Comparison of ENCODE assay signal across 16 cellular contexts in genomic region chr1:81231729-81232038, GRCh38.
DNase-seq lines count a peak whose midpoint lies in the region; TF ChIP-seq lines count a peak whose summit lies in the region.
"Had no signal": no experiment of that assay in that cellular context is flagged by ENCODE, and none has a peak within 500 bp of the region (broad histone marks: within the 10 kb centered on the region; RNA-seq: fewer than 3 reads in every experiment).

No MANE protein-coding gene starts in this region.

- no peak overlapping the region for H3K27ac Mint-ChIP-seq in activated naive CD8-positive, alpha-beta T cell treated with anti-CD3 and anti-CD28 coated beads for 36 hours
- H3K27ac Mint-ChIP-seq: activated CD8-positive, alpha-beta memory T cell treated with anti-CD3 and anti-CD28 coated beads, Interleukin-2, amount 10 ng/mL, durations not matched to agents 7 days and 5 days; activated T-helper 17 cell treated with anti-CD3 and anti-CD28 coated beads, Interleukin-2, amount 50 U/mL, for 72 hours; dendritic cell treated with granulocyte-macrophage colony-stimulating factor and Interleukin-4, amounts not matched to agents 40 ng/mL and 50 ng/mL, for 4 days had no signal

- no peaks in the 10 kb centered on the region for H3K36me3 Mint-ChIP-seq in activated naive CD8-positive, alpha-beta T cell treated with anti-CD3 and anti-CD28 coated beads for 36 hours
- H3K36me3 Mint-ChIP-seq: activated CD8-positive, alpha-beta memory T cell treated with anti-CD3 and anti-CD28 coated beads, Interleukin-2, amount 10 ng/mL, durations not matched to agents 7 days and 5 days had no signal

- H3K9me2 ChIP-seq in hepatocyte (replicated peaks; ENCODE audit: insufficient read depth), result no peaks in the 10 kb centered on the region

- no peak overlapping the region for H2AFZ ChIP-seq in hepatocyte
- H2AFZ ChIP-seq: GM23338 had no signal

- peak overlapping the region; percentile 54 for H3K4me2 ChIP-seq in hepatocyte
- H3K4me2 ChIP-seq: GM23338 had no signal

- no peaks in the 10 kb centered on the region for H3K79me2 ChIP-seq in hepatocyte

- H3K4me3 ChIP-seq in AG09309 (ENCODE audit: control insufficient read depth, low read depth, low read length), result no peak overlapping the region; the same call in 1 of the 2 replicates
- H3K4me3 ChIP-seq in HFF-Myc (replicated peaks; ENCODE audit: low read depth, low read length), result no peak overlapping the region
- H3K4me3 ChIP-seq in adipocyte (ENCODE audit: low read length), result peak overlapping the region; percentile 66
- H3K4me3 ChIP-seq in hepatocyte, result no peak overlapping the region
- H3K4me3 ChIP-seq: GM23338 had no signal

- H3K9me3 ChIP-seq in adipocyte (ENCODE audit: control insufficient read depth, low read length), result no peaks in the 10 kb centered on the region
- no peaks in the 10 kb centered on the region for H3K9me3 ChIP-seq in hepatocyte (ENCODE audit: low read depth)

- H3K27me3 ChIP-seq in adipocyte (replicated peaks; ENCODE audit: control insufficient read depth, insufficient read depth, low read length) (no peaks in the 10 kb centered on the region), hepatocyte (no peaks in the 10 kb centered on the region)

- TF ChIP-seq CTCF in AG09309 (IDR thresholded peaks at IDR 0.05; ENCODE audit: control insufficient read depth, insufficient read depth, low read depth, low read length, missing control alignments), result no peak
- TF ChIP-seq CTCF in HFF-Myc (IDR thresholded peaks at IDR 0.05; ENCODE audit: low read depth, low read length, missing control alignments), result no peak
- TF ChIP-seq CTCF in hepatocyte (IDR thresholded peaks at IDR 0.05; ENCODE audit: poor library complexity), result no peak

- no peaks in the 10 kb centered on the region for H3K27me3 Mint-ChIP-seq in activated naive CD8-positive, alpha-beta T cell treated with anti-CD3 and anti-CD28 coated beads for 36 hours
- H3K27me3 Mint-ChIP-seq: activated CD8-positive, alpha-beta memory T cell treated with anti-CD3 and anti-CD28 coated beads, Interleukin-2, amount 10 ng/mL, durations not matched to agents 7 days and 5 days; activated T-helper 17 cell treated with anti-CD3 and anti-CD28 coated beads, Interleukin-2, amount 50 U/mL, for 72 hours; dendritic cell treated with granulocyte-macrophage colony-stimulating factor and Interleukin-4, amounts not matched to agents 40 ng/mL and 50 ng/mL, for 4 days had no signal

- H3K9me3 Mint-ChIP-seq in activated naive CD8-positive, alpha-beta T cell treated with anti-CD3 and anti-CD28 coated beads for 36 hours, result no peaks in the 10 kb centered on the region
- H3K9me3 Mint-ChIP-seq: activated T-helper 17 cell treated with anti-CD3 and anti-CD28 coated beads, Interleukin-2, amount 50 U/mL, for 72 hours; dendritic cell treated with granulocyte-macrophage colony-stimulating factor and Interleukin-4, amounts not matched to agents 40 ng/mL and 50 ng/mL, for 4 days; GM23338 had no signal

- H3K4me1 Mint-ChIP-seq in activated naive CD8-positive, alpha-beta T cell treated with anti-CD3 and anti-CD28 coated beads for 36 hours, result no peaks in the 10 kb centered on the region
- H3K4me1 Mint-ChIP-seq: activated CD8-positive, alpha-beta memory T cell treated with anti-CD3 and anti-CD28 coated beads, Interleukin-2, amount 10 ng/mL, durations not matched to agents 7 days and 5 days; activated T-helper 17 cell treated with anti-CD3 and anti-CD28 coated beads, Interleukin-2, amount 50 U/mL, for 72 hours had no signal

- H3K9ac ChIP-seq in adipocyte (ENCODE audit: low read length), result no peak overlapping the region

- H3K36me3 ChIP-seq in adipocyte (ENCODE audit: control insufficient read depth, insufficient read depth, low read length, severe bottlenecking) (no peaks in the 10 kb centered on the region), hepatocyte (replicated peaks; ENCODE audit: insufficient read depth, low read depth) (no peaks in the 10 kb centered on the region)

- no peak overlapping the region for H3K4me3 Mint-ChIP-seq in activated naive CD8-positive, alpha-beta T cell treated with anti-CD3 and anti-CD28 coated beads for 36 hours
- H3K4me3 Mint-ChIP-seq: activated CD8-positive, alpha-beta memory T cell treated with anti-CD3 and anti-CD28 coated beads, Interleukin-2, amount 10 ng/mL, durations not matched to agents 7 days and 5 days; activated T-helper 17 cell treated with anti-CD3 and anti-CD28 coated beads, Interleukin-2, amount 50 U/mL, for 72 hours; dendritic cell treated with granulocyte-macrophage colony-stimulating factor and Interleukin-4, amounts not matched to agents 40 ng/mL and 50 ng/mL, for 4 days; GM23338 had no signal

- DNase-seq in AG09309 (ENCODE audit: low read depth) (peak; percentile 5), HFF-Myc (ENCODE audit: extremely low read depth, low read depth) (peak; percentile 30), adipocyte (ENCODE audit: low read depth) (peak; percentile 35), hepatocyte (ENCODE audit: low spot score) (no peak), NCI-H510A (lab: John Stamatoyannopoulos, UW) (no peak), SHP77 (lab: John Stamatoyannopoulos, UW) (no peak)
- DNase-seq in activated naive CD8-positive, alpha-beta T cell treated with anti-CD3 and anti-CD28 coated beads for 36 hours, result no peak
- DNase-seq: activated CD4-positive, alpha-beta T cell treated with anti-CD3 and anti-CD28 coated beads for 1 hour; activated CD8-positive, alpha-beta memory T cell treated with anti-CD3 and anti-CD28 coated beads, Interleukin-2, amount 10 ng/mL, durations not matched to agents 7 days and 5 days; DMS79 treated with DMSO at 0.1 percent for 48 hours; nucleus accumbens; SIG-M5; stimulated activated CD4-positive, alpha-beta T cell treated with anti-CD3 and anti-CD28 coated beads, Interleukin-15, amount 100 ng/mL, for 24 hours had no signal

- H3K4me1 ChIP-seq in adipocyte (ENCODE audit: control insufficient read depth, insufficient read depth, low read length), result peaks cover 11% of the 10 kb centered on the region
- H3K4me1 ChIP-seq in hepatocyte (ENCODE audit: insufficient read depth), result peaks cover 16% of the 10 kb centered on the region

- H4K20me1 ChIP-seq in hepatocyte (ENCODE audit: insufficient read depth, poor library complexity, severe bottlenecking), result no peaks in the 10 kb centered on the region

- WGBS in hepatocyte (ENCODE audit: low lambda C conversion rate, missing lambda C conversion rate), result 33% methylated on average over 1 of the region's 1 CpG

- H3K27ac ChIP-seq in hepatocyte, result peak overlapping the region; percentile 10

Comparison
In these comparisons a context has a peak if more than half of its experiments do, and no peak if none do; other contexts are left out.
1. DNase-seq: peak in AG09309 (single experiment), HFF-Myc (single experiment) and adipocyte (single experiment); none in hepatocyte (single experiment), NCI-H510A (single experiment), SHP77 (0 of 2) and activated naive CD8-positive, alpha-beta T cell treated with anti-CD3 and anti-CD28 coated beads for 36 hours (single experiment).